ENCODE assay signal across 8 cellular contexts in genomic region chr2:69013123-69013836, GRCh38. TPM values are rescaled to one million over a fixed set of nuclear protein-coding genes. Genes with fewer than 3 reads are reported as not detected.
A peak's percentile ranks its signal among the peaks of the same experiment; 100 is the strongest.
DNase-seq lines count a peak whose midpoint lies in the region; ATAC-seq and TF ChIP-seq lines count a peak whose summit lies in the region.

Gene ANTXR1 (plus strand): TSS chr2:69013179. CDS start chr2:69013500, 321 bp downstream.

- H3K4me3 ChIP-seq in epithelial cell of esophagus (ENCODE audit: low read length) (peak within 1 kb of the TSS; percentile 85), thymus (ENCODE audit: low read length) (peak within 1 kb of the TSS; percentile 72)

- under 1% methylated on average over 63 of the region's 63 CpGs for WGBS in thymus

- DNase-seq in EL (peak; percentile 78), NCI-H1105 treated with DMSO at 0.1 percent for 48 hours (lab: John Stamatoyannopoulos, UW) (peak; percentile 83), epithelial cell of esophagus (ENCODE audit: low read depth) (peak; percentile 65), mesenteric fat pad (ENCODE audit: low spot score) (no peak)

- peak; percentile 55 for TF ChIP-seq CTCF in VCaP (conservative IDR thresholded peaks at IDR 0.05)
- no peak for TF ChIP-seq CTCF in epithelial cell of esophagus (IDR thresholded peaks at IDR 0.05; ENCODE audit: insufficient read depth, low read depth, low read length, missing control alignments)

- no peaks in the 10 kb centered on the region for H3K36me3 ChIP-seq in thymus (ENCODE audit: control insufficient read depth, insufficient read depth)

- no peaks in the 10 kb centered on the region for H3K9me3 ChIP-seq in thymus (ENCODE audit: control insufficient read depth)

- no peak for ATAC-seq in GM18873 (IDR thresholded peaks at IDR 0.05; ENCODE audit: low FRiP score, unreplicated experiment)
- ATAC-seq in GM19324 (IDR thresholded peaks at IDR 0.05; ENCODE audit: low FRiP score, unreplicated experiment), result no peak

- peak within 1 kb of the TSS; percentile 78 for H3K27ac ChIP-seq in VCaP
- H3K27ac ChIP-seq in thymus (ENCODE audit: low read depth), result no peak within 1 kb of the TSS

- peaks cover 18% of the 10 kb centered on the region for H3K27me3 ChIP-seq in thymus (ENCODE audit: control insufficient read depth, insufficient read depth)

- H3K4me1 ChIP-seq in thymus (ENCODE audit: control insufficient read depth, insufficient read depth, low read length), result peaks cover 9% of the 10 kb centered on the region

RNA-seq across cellular contexts. Expression of gene ANTXR1, which starts in this region (rescaled TPM):
- 51.9 TPM for total RNA-seq in mesenteric fat pad
- polyA plus RNA-seq in thymus, result 7.3 TPM
